In the genomic region with DNA sequence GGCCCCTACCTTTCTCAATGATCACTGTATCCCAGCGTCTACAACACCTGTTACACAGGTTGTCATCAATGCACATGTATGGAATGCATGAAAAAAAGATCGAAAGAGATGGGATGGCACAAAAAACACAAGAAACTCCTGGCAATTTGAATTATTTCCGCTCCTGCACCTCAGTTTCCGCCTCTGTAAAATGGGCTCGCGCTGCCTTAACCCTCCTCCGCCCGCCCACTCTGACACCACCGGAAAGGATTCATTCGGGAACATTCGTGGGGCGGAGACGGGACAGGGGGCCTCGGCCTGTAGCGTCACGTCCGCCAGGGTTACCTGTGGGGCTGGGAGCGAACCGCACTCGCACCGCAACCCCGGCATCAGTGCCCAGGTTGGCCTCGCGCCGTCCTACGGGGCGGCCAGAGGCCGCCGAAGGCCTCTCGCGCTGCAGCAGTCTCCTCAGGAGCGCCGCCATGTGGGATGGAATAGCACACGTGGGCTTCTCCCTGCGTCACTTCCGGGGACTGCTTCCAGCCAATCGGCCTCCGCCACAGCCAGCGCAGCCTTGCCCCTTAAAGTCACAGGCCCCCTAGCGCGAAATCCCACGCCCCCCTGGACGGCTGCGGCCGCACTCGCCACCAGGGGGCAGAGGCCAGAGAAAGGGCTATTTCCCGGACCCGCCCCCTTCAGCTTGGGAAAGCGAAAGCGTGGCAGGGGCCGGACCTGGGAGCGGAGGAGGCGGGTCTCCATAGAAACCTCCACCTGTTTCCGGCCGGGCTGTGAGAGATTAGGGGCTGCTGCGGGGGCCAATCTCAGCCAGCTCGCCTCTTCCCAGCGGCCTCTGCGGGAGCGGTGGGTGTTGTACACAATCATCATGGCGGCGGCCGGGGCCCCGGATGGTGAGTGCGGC, we compare ENCODE assay signal across 8 cellular contexts. TPM values are rescaled to one million over a fixed set of nuclear protein-coding genes. Genes with fewer than 3 reads are reported as not detected.
DNase-seq lines count a peak whose midpoint lies in the region; ATAC-seq and TF ChIP-seq lines count a peak whose summit lies in the region.

Gene EARS2, minus strand, starts transcription at position 470 of the 898 bp plus-strand sequence. Its CDS starts 7 bp downstream, at position 463.
A gene with protein sequence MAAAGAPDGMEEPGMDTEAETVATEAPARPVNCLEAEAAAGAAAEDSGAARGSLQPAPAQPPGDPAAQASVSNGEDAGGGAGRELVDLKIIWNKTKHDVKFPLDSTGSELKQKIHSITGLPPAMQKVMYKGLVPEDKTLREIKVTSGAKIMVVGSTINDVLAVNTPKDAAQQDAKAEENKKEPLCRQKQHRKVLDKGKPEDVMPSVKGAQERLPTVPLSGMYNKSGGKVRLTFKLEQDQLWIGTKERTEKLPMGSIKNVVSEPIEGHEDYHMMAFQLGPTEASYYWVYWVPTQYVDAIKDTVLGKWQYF (plus strand): TSS at position 847 of the 898 bp plus-strand sequence. CDS start 16 bp downstream, at position 863.

- H3K9me3 Mint-ChIP-seq in activated naive CD8-positive, alpha-beta T cell treated with anti-CD3 and anti-CD28 coated beads, Interleukin-2, amount 50 U/mL, for 24 hours = no peaks in the 10 kb centered on the region
- no peaks in the 10 kb centered on the region for H3K9me3 Mint-ChIP-seq in type B pancreatic cell

- H3K36me3 Mint-ChIP-seq in activated naive CD8-positive, alpha-beta T cell treated with anti-CD3 and anti-CD28 coated beads, Interleukin-2, amount 50 U/mL, for 24 hours (ENCODE audit: low read depth) = peaks cover 20% of the 10 kb centered on the region
- peaks cover under 1% of the 10 kb centered on the region for H3K36me3 Mint-ChIP-seq in type B pancreatic cell

- peaks cover 40% of the 10 kb centered on the region for H3K4me1 Mint-ChIP-seq in activated naive CD8-positive, alpha-beta T cell treated with anti-CD3 and anti-CD28 coated beads, Interleukin-2, amount 50 U/mL, for 24 hours
- no peaks in the 10 kb centered on the region for H3K4me1 Mint-ChIP-seq in type B pancreatic cell (ENCODE audit: unreplicated experiment)

- H3K4me3 ChIP-seq in GM12875 (ENCODE audit: low read depth, low read length) = peak within 1 kb of the TSS; percentile 60

- H3K27ac Mint-ChIP-seq in activated naive CD8-positive, alpha-beta T cell treated with anti-CD3 and anti-CD28 coated beads, Interleukin-2, amount 50 U/mL, for 24 hours = peak within 1 kb of the TSS; percentile 96
- peak within 1 kb of the TSS; percentile 92 for H3K27ac Mint-ChIP-seq in type B pancreatic cell

- peak; percentile 91 for ATAC-seq in HG02798 (IDR thresholded peaks at IDR 0.05; ENCODE audit: poor library complexity, unreplicated experiment)
- peak; percentile 95 for ATAC-seq in activated naive CD8-positive, alpha-beta T cell treated with anti-CD3 and anti-CD28 coated beads, Interleukin-2, amount 50 U/mL, for 24 hours

- DNase-seq in NCI-H1417 treated with DMSO at 0.1 percent for 48 hours (lab: John Stamatoyannopoulos, UW) = peak; percentile 94
- DNase-seq in SW480 (ENCODE audit: low spot score) = peak; percentile 97
- peak; percentile 99 for DNase-seq in activated naive CD8-positive, alpha-beta T cell treated with anti-CD3 and anti-CD28 coated beads, Interleukin-2, amount 50 U/mL, for 24 hours
- peak; percentile 98 for DNase-seq in cardiac septum (ENCODE audit: low spot score)
- peak; percentile 97 for DNase-seq in pons (ENCODE audit: low spot score)
- peak; percentile 99 for DNase-seq in type B pancreatic cell (ENCODE audit: extremely low spot score, unreplicated experiment)

- H3K27me3 Mint-ChIP-seq in activated naive CD8-positive, alpha-beta T cell treated with anti-CD3 and anti-CD28 coated beads, Interleukin-2, amount 50 U/mL, for 24 hours = no peaks in the 10 kb centered on the region
- H3K27me3 Mint-ChIP-seq in type B pancreatic cell = no peaks in the 10 kb centered on the region

- TF ChIP-seq CTCF in GM12875 (IDR thresholded peaks at IDR 0.05; ENCODE audit: borderline replicate concordance, insufficient read depth, low read depth, low read length) (peak; percentile 86), type B pancreatic cell (conservative IDR thresholded peaks at IDR 0.05) (peak; percentile 96)

- intact Hi-C loops in cardiac septum (cut with DNase I) = loop anchor here (1.0 to 5.0 kb wide), 3 partner anchors 39 to 85 kb away; partner anchors contain the start of genes DCTN5, NDUFAB1 and PALB2

- peak within 1 kb of the TSS; percentile 92 for H3K4me3 Mint-ChIP-seq in activated naive CD8-positive, alpha-beta T cell treated with anti-CD3 and anti-CD28 coated beads, Interleukin-2, amount 50 U/mL, for 24 hours
- peak within 1 kb of the TSS; percentile 94 for H3K4me3 Mint-ChIP-seq in type B pancreatic cell

RNA-seq across cellular contexts. Expression of gene EARS2, which starts in this region (rescaled TPM):
- total RNA-seq in cardiac septum = 16.4 TPM
- 24.4 and 25.3 TPM in 2 replicates for total RNA-seq in type B pancreatic cell (ENCODE audit: low replicate concordance)

RNA-seq across cellular contexts. Expression of the second gene that starts in this region (rescaled TPM):
- 49.7 TPM for total RNA-seq in cardiac septum
- 91.9 and 97.6 TPM in 2 replicates for total RNA-seq in type B pancreatic cell (ENCODE audit: low replicate concordance)

Comparison
In these comparisons a context has a peak if more than half of its experiments do, and no peak if none do; other contexts are left out.
1. Peak in every context shown above with its lines: DNase-seq, ATAC-seq and H3K4me3 ChIP-seq.